In the genomic region with DNA sequence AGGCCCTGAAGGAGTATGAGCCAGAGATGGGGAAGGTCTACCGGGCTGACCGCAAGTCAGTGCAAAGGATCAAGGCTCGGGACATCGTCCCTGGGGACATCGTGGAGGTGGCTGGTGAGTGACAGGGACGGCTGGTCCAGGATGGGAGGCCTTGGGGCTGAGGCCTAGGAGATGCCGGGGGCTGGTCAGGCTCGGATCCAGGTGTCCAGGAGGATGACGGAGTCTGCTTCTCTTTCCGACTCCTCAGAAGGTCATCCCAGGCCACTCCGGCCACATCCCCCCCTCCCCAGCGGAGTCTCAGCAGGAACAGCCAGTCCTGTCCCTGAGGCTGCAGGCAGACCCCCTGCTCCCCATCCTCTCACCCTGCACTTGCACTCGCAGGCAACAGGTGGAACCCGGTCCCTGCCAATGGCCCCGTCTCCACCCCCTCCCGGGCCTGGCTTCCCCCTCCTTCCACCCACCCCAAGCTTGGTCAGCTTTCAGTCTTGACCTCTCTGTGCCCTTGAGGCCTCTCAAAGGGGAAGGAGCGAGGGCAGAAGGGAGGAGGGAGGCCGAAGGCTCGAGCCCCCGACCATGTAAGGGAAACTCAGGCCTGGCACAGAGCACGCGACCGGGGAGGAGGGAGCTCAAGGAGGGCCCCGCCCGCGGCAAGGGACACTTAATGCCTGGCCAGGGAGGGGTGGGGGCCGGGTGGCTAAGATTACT, we compare ENCODE assay signal across 1 cellular context.
TF ChIP-seq lines count a peak whose summit lies in the region.

No MANE protein-coding gene starts in this region.

TF ChIP-seq in HEK293T, 16 proteins besides CTCF, POLR2A, EP300 and RAD21:
- no peak for TF ChIP-seq ELF4 (IDR thresholded peaks at IDR 0.05)
- TF ChIP-seq, protein P1, sequence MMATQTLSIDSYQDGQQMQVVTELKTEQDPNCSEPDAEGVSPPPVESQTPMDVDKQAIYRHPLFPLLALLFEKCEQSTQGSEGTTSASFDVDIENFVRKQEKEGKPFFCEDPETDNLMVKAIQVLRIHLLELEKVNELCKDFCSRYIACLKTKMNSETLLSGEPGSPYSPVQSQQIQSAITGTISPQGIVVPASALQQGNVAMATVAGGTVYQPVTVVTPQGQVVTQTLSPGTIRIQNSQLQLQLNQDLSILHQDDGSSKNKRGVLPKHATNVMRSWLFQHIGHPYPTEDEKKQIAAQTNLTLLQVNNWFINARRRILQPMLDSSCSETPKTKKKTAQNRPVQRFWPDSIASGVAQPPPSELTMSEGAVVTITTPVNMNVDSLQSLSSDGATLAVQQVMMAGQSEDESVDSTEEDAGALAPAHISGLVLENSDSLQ (IDR thresholded peaks at IDR 0.05), result peak; percentile 10; the same call in 1 of the 2 replicates
- TF ChIP-seq FOXM1 (IDR thresholded peaks at IDR 0.05; ENCODE audit: borderline replicate concordance), result no peak
- no peak for TF ChIP-seq HDGF (IDR thresholded peaks at IDR 0.05; ENCODE audit: borderline replicate concordance)
- no peak for TF ChIP-seq ARNT (IDR thresholded peaks at IDR 0.05)
- no peak for TF ChIP-seq L3MBTL2 (conservative IDR thresholded peaks at IDR 0.05)
- TF ChIP-seq SP1 (IDR thresholded peaks at IDR 0.05), result no peak
